In the genomic region with DNA sequence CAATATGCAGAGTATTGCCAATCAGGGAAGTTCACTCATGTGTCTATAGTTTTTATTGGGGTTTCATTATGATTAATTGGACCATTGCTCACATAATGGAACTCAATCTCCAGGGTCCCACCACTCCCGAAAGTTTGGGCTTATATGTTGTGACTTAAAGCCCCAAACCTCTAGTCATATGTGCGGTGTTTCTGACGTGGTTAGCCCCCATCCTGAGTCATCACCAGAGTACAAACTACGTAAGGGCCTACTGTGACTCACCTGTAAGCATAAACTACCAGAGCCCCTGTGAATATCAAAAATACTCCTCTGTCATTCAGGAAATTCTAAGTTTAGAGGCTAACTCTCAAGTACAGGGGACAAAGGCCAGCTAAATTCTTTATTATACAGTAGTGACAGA, we compare ENCODE assay signal across 8 cellular contexts. TPM values are rescaled to one million over a fixed set of nuclear protein-coding genes. Genes with fewer than 3 reads are reported as not detected.
DNase-seq lines count a peak whose midpoint lies in the region; ATAC-seq and TF ChIP-seq lines count a peak whose summit lies in the region.

No MANE protein-coding gene starts in this region.

- no peaks in the 10 kb centered on the region; the same call in none of the 2 replicates for H3K36me3 ChIP-seq in WERI-Rb-1

- H3K9me3 Mint-ChIP-seq in activated naive CD4-positive, alpha-beta T cell treated with anti-CD3 and anti-CD28 coated beads, Interleukin-2, amount 50 U/mL, for 72 hours, result no peaks in the 10 kb centered on the region

- peaks cover 0 to 3% of the 10 kb centered on the region in 2 donors for H3K36me3 Mint-ChIP-seq in activated naive CD4-positive, alpha-beta T cell treated with anti-CD3 and anti-CD28 coated beads, Interleukin-2, amount 50 U/mL, for 72 hours

- TF ChIP-seq CTCF in WERI-Rb-1 (IDR thresholded peaks at IDR 0.05; ENCODE audit: low read depth, low read length), result no peak

- H3K27ac Mint-ChIP-seq in activated naive CD4-positive, alpha-beta T cell treated with anti-CD3 and anti-CD28 coated beads, Interleukin-2, amount 50 U/mL, for 72 hours, result peak overlapping the region; percentile 85 to 94

- no peak overlapping the region for H3K4me3 ChIP-seq in WERI-Rb-1 (ENCODE audit: low read depth, low read length)

- DNase-seq in NCI-H226 (peak; percentile 57), NCI-H2029 (lab: John Stamatoyannopoulos, UW) (no peak), WERI-Rb-1 (no peak), iPS-NIHi11 (ENCODE audit: low spot score) (no peak)
- DNase-seq in activated naive CD4-positive, alpha-beta T cell treated with anti-CD3 and anti-CD28 coated beads, Interleukin-2, amount 50 U/mL, for 72 hours (ENCODE audit: low spot score in 2 of 2), result peak; percentile 41 to 71
- peak; percentile 31 for DNase-seq in stimulated activated CD4-positive, alpha-beta T cell treated with anti-CD3 and anti-CD28 coated beads, Interleukin-12 subunit alpha, Interleukin-12 subunit beta, amount 100 ng/mL, for 4 hours

- H3K27me3 ChIP-seq in WERI-Rb-1 (ENCODE audit: insufficient read depth, low read depth, severe bottlenecking), result peaks cover 6% of the 10 kb centered on the region

- H3K27ac ChIP-seq in WERI-Rb-1, result no peak overlapping the region

- H3K9me3 ChIP-seq in WERI-Rb-1 (ENCODE audit: severe bottlenecking), result no peaks in the 10 kb centered on the region

- ATAC-seq in GM18868 (IDR thresholded peaks at IDR 0.05; ENCODE audit: unreplicated experiment) (peak; percentile 79), GM18517 (IDR thresholded peaks at IDR 0.05; ENCODE audit: unreplicated experiment) (no peak)
- peak; percentile 96 for ATAC-seq in activated naive CD4-positive, alpha-beta T cell treated with anti-CD3 and anti-CD28 coated beads, Interleukin-2, amount 50 U/mL, for 72 hours

RNA-seq across cellular contexts. Expression of a gene that starts 5.4 kb away (rescaled TPM):
- total RNA-seq in activated naive CD4-positive, alpha-beta T cell treated with anti-CD3 and anti-CD28 coated beads, Interleukin-2, amount 50 U/mL, for 72 hours, result 10 to 100 TPM; 16.3 to 30.6 TPM

Comparison
In these comparisons a context has a peak if more than half of its experiments do, and no peak if none do; other contexts are left out.
1. DNase-seq: peak in NCI-H226 (single experiment), activated naive CD4-positive, alpha-beta T cell treated with anti-CD3 and anti-CD28 coated beads, Interleukin-2, amount 50 U/mL, for 72 hours (2 of 2) and stimulated activated CD4-positive, alpha-beta T cell treated with anti-CD3 and anti-CD28 coated beads, Interleukin-12 subunit alpha, Interleukin-12 subunit beta, amount 100 ng/mL, for 4 hours (single experiment); none in NCI-H2029 (single experiment), WERI-Rb-1 (single experiment) and iPS-NIHi11 (single experiment).